ENCODE assay signal across 17 cellular contexts in the genomic region with DNA sequence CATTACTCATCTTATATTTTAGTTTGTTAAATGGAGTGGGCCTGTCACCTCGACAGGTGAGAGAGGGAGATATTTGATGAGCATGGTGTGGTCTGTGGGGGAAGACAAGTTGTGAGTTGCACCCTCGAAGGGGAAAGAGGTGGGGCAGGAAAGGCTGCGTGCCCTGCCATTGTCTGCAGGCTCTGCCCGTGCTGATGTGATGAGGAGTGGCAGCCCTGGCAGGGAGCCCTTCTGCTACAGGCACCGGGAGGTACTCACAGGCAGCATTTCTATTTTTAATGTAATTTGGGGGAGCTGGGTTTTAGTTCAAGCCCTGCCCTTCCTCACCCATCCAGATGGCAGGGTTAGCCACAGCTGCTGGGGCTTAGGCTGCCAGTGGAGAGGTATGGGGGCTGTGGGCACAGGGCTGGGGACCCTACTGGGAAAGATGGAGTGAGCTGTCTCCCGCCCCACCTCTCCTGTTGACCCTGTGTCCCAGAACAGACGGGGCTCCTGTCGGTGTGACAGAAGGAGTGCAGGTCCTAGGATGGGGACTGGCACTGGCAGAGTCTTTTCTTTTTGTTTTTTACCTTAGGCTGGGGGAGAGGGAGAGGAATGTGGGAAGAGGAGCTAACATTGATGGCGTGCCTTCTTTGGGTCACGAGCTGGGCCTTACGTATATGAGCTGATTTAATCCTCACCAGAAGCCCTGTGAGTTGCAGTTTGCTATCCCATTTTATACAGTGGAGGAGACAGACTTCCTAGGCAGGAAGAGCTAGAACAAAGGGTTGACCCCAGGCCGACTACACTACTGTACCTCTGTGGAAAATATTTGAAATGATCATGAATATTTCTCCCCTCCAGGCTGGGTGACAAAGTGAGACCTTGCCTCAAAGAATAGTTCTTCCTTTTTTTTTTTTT. TPM values are rescaled to one million over a fixed set of nuclear protein-coding genes. Genes with fewer than 3 reads are reported as not detected.
DNase-seq lines count a peak whose midpoint lies in the region; ATAC-seq and TF ChIP-seq lines count a peak whose summit lies in the region.
"Had no signal": no experiment of that assay in that cellular context is flagged by ENCODE, and none has a peak within 500 bp of the region (broad histone marks: within the 10 kb centered on the region; RNA-seq: fewer than 3 reads in every experiment).

No MANE protein-coding gene starts in this region.

- peaks cover 9% of the 10 kb centered on the region for H3K36me3 Mint-ChIP-seq in activated naive CD8-positive, alpha-beta T cell treated with anti-CD3 and anti-CD28 coated beads, Interleukin-2, amount 10 ng/mL, durations not matched to agents 7 days and 5 days
- peaks cover 27% of the 10 kb centered on the region for H3K36me3 Mint-ChIP-seq in activated naive CD8-positive, alpha-beta T cell treated with anti-CD3 and anti-CD28 coated beads, Interleukin-2, amount 50 U/mL, for 24 hours (ENCODE audit: low read depth)
- peaks cover 27% of the 10 kb centered on the region for H3K36me3 Mint-ChIP-seq in endothelial cell (ENCODE audit: low read depth, unreplicated experiment)
- peaks cover 91% of the 10 kb centered on the region for H3K36me3 Mint-ChIP-seq in stimulated activated memory B cell treated with anti-CD40 and anti-IgM and Interleukin-4, amounts not matched to agents 10 μg/mL and 1 μg/mL and 100 μg/mL, for 72 hours

- H3K27ac Mint-ChIP-seq in activated naive CD8-positive, alpha-beta T cell treated with anti-CD3 and anti-CD28 coated beads, Interleukin-2, amount 10 ng/mL, durations not matched to agents 7 days and 5 days = peak overlapping the region; percentile 55
- no peak overlapping the region for H3K27ac Mint-ChIP-seq in activated naive CD8-positive, alpha-beta T cell treated with anti-CD3 and anti-CD28 coated beads, Interleukin-2, amount 50 U/mL, for 24 hours
- H3K27ac Mint-ChIP-seq in endothelial cell (ENCODE audit: unreplicated experiment) = peak overlapping the region; percentile 95
- H3K27ac Mint-ChIP-seq in stimulated activated memory B cell treated with anti-CD40 and anti-IgM and Interleukin-4, amounts not matched to agents 10 μg/mL and 1 μg/mL and 100 μg/mL, for 72 hours = peak overlapping the region; percentile 26
- H3K27ac Mint-ChIP-seq: activated CD4-positive, alpha-beta memory T cell treated with anti-CD3 and anti-CD28 coated beads, Interleukin-2, amount 10 ng/mL, durations not matched to agents 7 days and 5 days; activated T-cell treated with anti-CD3 and anti-CD28 coated beads, Interleukin-2, amount 50 U/mL, for 72 hours had no signal

- no peaks in the 10 kb centered on the region for H3K27me3 Mint-ChIP-seq in activated naive CD8-positive, alpha-beta T cell treated with anti-CD3 and anti-CD28 coated beads, Interleukin-2, amount 10 ng/mL, durations not matched to agents 7 days and 5 days
- no peaks in the 10 kb centered on the region for H3K27me3 Mint-ChIP-seq in activated naive CD8-positive, alpha-beta T cell treated with anti-CD3 and anti-CD28 coated beads, Interleukin-2, amount 50 U/mL, for 24 hours
- H3K27me3 Mint-ChIP-seq in endothelial cell (ENCODE audit: unreplicated experiment) = peaks cover 9% of the 10 kb centered on the region
- no peaks in the 10 kb centered on the region for H3K27me3 Mint-ChIP-seq in stimulated activated memory B cell treated with anti-CD40 and anti-IgM and Interleukin-4, amounts not matched to agents 10 μg/mL and 1 μg/mL and 100 μg/mL, for 72 hours
- H3K27me3 Mint-ChIP-seq: activated CD4-positive, alpha-beta memory T cell treated with anti-CD3 and anti-CD28 coated beads, Interleukin-2, amount 10 ng/mL, durations not matched to agents 7 days and 5 days had no signal

- ATAC-seq in activated naive CD8-positive, alpha-beta T cell treated with anti-CD3 and anti-CD28 coated beads, Interleukin-2, amount 10 ng/mL, durations not matched to agents 7 days and 5 days (ENCODE audit: low read depth) = no peak
- ATAC-seq in activated naive CD8-positive, alpha-beta T cell treated with anti-CD3 and anti-CD28 coated beads, Interleukin-2, amount 50 U/mL, for 24 hours = no peak
- ATAC-seq in left lobe of liver = peak; percentile 26
- no peak for ATAC-seq in stimulated activated memory B cell treated with anti-CD40 and anti-IgM and Interleukin-4, amounts not matched to agents 10 μg/mL and 1 μg/mL and 100 μg/mL, for 72 hours
- no peak for ATAC-seq in HG03159 (IDR thresholded peaks at IDR 0.05; ENCODE audit: unreplicated experiment)
- ATAC-seq: activated T-cell treated with anti-CD3 and anti-CD28 coated beads, Interleukin-2, amount 50 U/mL, for 72 hours; upper lobe of right lung had no signal

- no peak for TF ChIP-seq CTCF in endothelial cell (IDR thresholded peaks at IDR 0.05; ENCODE audit: unreplicated experiment)

- H3K4me3 Mint-ChIP-seq in activated naive CD8-positive, alpha-beta T cell treated with anti-CD3 and anti-CD28 coated beads, Interleukin-2, amount 10 ng/mL, durations not matched to agents 7 days and 5 days = no peak overlapping the region
- no peak overlapping the region for H3K4me3 Mint-ChIP-seq in activated naive CD8-positive, alpha-beta T cell treated with anti-CD3 and anti-CD28 coated beads, Interleukin-2, amount 50 U/mL, for 24 hours
- H3K4me3 Mint-ChIP-seq in endothelial cell (ENCODE audit: unreplicated experiment) = no peak overlapping the region
- H3K4me3 Mint-ChIP-seq in stimulated activated memory B cell treated with anti-CD40 and anti-IgM and Interleukin-4, amounts not matched to agents 10 μg/mL and 1 μg/mL and 100 μg/mL, for 72 hours = no peak overlapping the region
- H3K4me3 Mint-ChIP-seq: activated CD4-positive, alpha-beta memory T cell treated with anti-CD3 and anti-CD28 coated beads, Interleukin-2, amount 10 ng/mL, durations not matched to agents 7 days and 5 days; activated T-cell treated with anti-CD3 and anti-CD28 coated beads, Interleukin-2, amount 50 U/mL, for 72 hours had no signal

- no peaks in the 10 kb centered on the region for H3K4me1 Mint-ChIP-seq in activated naive CD8-positive, alpha-beta T cell treated with anti-CD3 and anti-CD28 coated beads, Interleukin-2, amount 10 ng/mL, durations not matched to agents 7 days and 5 days
- H3K4me1 Mint-ChIP-seq in activated naive CD8-positive, alpha-beta T cell treated with anti-CD3 and anti-CD28 coated beads, Interleukin-2, amount 50 U/mL, for 24 hours = no peaks in the 10 kb centered on the region
- peaks cover 20% of the 10 kb centered on the region for H3K4me1 Mint-ChIP-seq in endothelial cell (ENCODE audit: unreplicated experiment)
- no peaks in the 10 kb centered on the region for H3K4me1 Mint-ChIP-seq in stimulated activated memory B cell treated with anti-CD40 and anti-IgM and Interleukin-4, amounts not matched to agents 10 μg/mL and 1 μg/mL and 100 μg/mL, for 72 hours
- H3K4me1 Mint-ChIP-seq: activated CD4-positive, alpha-beta memory T cell treated with anti-CD3 and anti-CD28 coated beads, Interleukin-2, amount 10 ng/mL, durations not matched to agents 7 days and 5 days had no signal

- POLR2A ChIA-PET in activated naive CD8-positive, alpha-beta T cell treated with anti-CD3 and anti-CD28 coated beads, Interleukin-2, amount 10 ng/mL, durations not matched to agents 7 days and 5 days (lab: Charles Lee) = no interaction called here

- no peak for DNase-seq in activated naive CD8-positive, alpha-beta T cell treated with anti-CD3 and anti-CD28 coated beads, Interleukin-2, amount 10 ng/mL, durations not matched to agents 7 days and 5 days
- no peak for DNase-seq in activated naive CD8-positive, alpha-beta T cell treated with anti-CD3 and anti-CD28 coated beads, Interleukin-2, amount 50 U/mL, for 24 hours
- DNase-seq in endothelial cell (ENCODE audit: low spot score) (no peak), left lobe of liver (ENCODE audit: low spot score) (no peak), NCI-H1436 treated with DMSO at 0.1 percent for 48 hours (lab: John Stamatoyannopoulos, UW) (no peak)
- no peak for DNase-seq in stimulated activated CD4-positive, alpha-beta T cell treated with anti-CD3 and anti-CD28 coated beads, Interleukin-1b, Interleukin-23, amount 100 ng/mL, for 48 hours
- DNase-seq: activated CD4-positive, alpha-beta memory T cell treated with anti-CD3 and anti-CD28 coated beads, Interleukin-2, amount 10 ng/mL, durations not matched to agents 7 days and 5 days; activated T-cell treated with anti-CD3 and anti-CD28 coated beads, Interleukin-2, amount 50 U/mL, for 72 hours; DMS153; effector memory CD4-positive, alpha-beta T cell; foreskin fibroblast; KBM-7; NCI-H2107; stimulated activated naive CD4-positive, alpha-beta T cell; upper lobe of right lung had no signal

- H3K9me3 Mint-ChIP-seq in activated naive CD8-positive, alpha-beta T cell treated with anti-CD3 and anti-CD28 coated beads, Interleukin-2, amount 10 ng/mL, durations not matched to agents 7 days and 5 days = no peaks in the 10 kb centered on the region
- H3K9me3 Mint-ChIP-seq in activated naive CD8-positive, alpha-beta T cell treated with anti-CD3 and anti-CD28 coated beads, Interleukin-2, amount 50 U/mL, for 24 hours = no peaks in the 10 kb centered on the region
- no peaks in the 10 kb centered on the region for H3K9me3 Mint-ChIP-seq in endothelial cell (ENCODE audit: unreplicated experiment)
- H3K9me3 Mint-ChIP-seq in stimulated activated memory B cell treated with anti-CD40 and anti-IgM and Interleukin-4, amounts not matched to agents 10 μg/mL and 1 μg/mL and 100 μg/mL, for 72 hours = no peaks in the 10 kb centered on the region
- H3K9me3 Mint-ChIP-seq: activated CD4-positive, alpha-beta memory T cell treated with anti-CD3 and anti-CD28 coated beads, Interleukin-2, amount 10 ng/mL, durations not matched to agents 7 days and 5 days; activated T-cell treated with anti-CD3 and anti-CD28 coated beads, Interleukin-2, amount 50 U/mL, for 72 hours had no signal

RNA-seq across cellular contexts. Expression of a gene that starts 51.6 kb away (rescaled TPM):
- total RNA-seq in activated naive CD8-positive, alpha-beta T cell treated with anti-CD3 and anti-CD28 coated beads, Interleukin-2, amount 10 ng/mL, durations not matched to agents 7 days and 5 days = 10 to 100 TPM; 37.5 to 37.7 TPM
- total RNA-seq in endothelial cell (ENCODE audit: unreplicated experiment) (28.6 TPM), left lobe of liver (11.7 TPM)
